In genomic region chr12:75556306-75556899, GRCh38 we compare ENCODE assay signal across 24 cellular contexts. TPM values are rescaled to one million over a fixed set of nuclear protein-coding genes. Genes with fewer than 3 reads are reported as not detected.
A peak's percentile ranks its signal among the peaks of the same experiment; 100 is the strongest.
DNase-seq lines count a peak whose midpoint lies in the region; ATAC-seq and TF ChIP-seq lines count a peak whose summit lies in the region.
"Had no signal": no experiment of that assay in that cellular context is flagged by ENCODE, and none has a peak within 500 bp of the region (broad histone marks: within the 10 kb centered on the region; RNA-seq: fewer than 3 reads in every experiment).

No MANE protein-coding gene starts in this region.

- no peaks in the 10 kb centered on the region for H3K36me3 ChIP-seq in MG63
- no peaks in the 10 kb centered on the region for H3K36me3 ChIP-seq in osteoblast (ENCODE audit: insufficient read depth, low read length)
- no peaks in the 10 kb centered on the region for H3K36me3 ChIP-seq in trophoblast cell (ENCODE audit: control insufficient read depth in 1 of 2, insufficient read depth in 2 of 2, low read length in 2 of 2)
- H3K36me3 ChIP-seq: ascending aorta; BLaER1 treated with 17β-estradiol and CSF1 and Interleukin-3, amounts not matched to agents 10 nM and 100 nM; heart right ventricle; left ventricle myocardium inferior; neutrophil; spleen; upper lobe of right lung had no signal

- H3K79me2 ChIP-seq in osteoblast (ENCODE audit: insufficient read depth, low read length) (no peaks in the 10 kb centered on the region), trophoblast cell (ENCODE audit: control insufficient read depth, insufficient read depth, low read length, poor library complexity) (no peaks in the 10 kb centered on the region)

- no peak overlapping the region for H3K9ac ChIP-seq in trophoblast cell (ENCODE audit: low read length)
- H3K9ac ChIP-seq: BLaER1 treated with 17β-estradiol and CSF1 and Interleukin-3, amounts not matched to agents 10 nM and 100 nM had no signal

- H2AK5ac ChIP-seq in trophoblast cell (ENCODE audit: low read length), result no peak overlapping the region

- no peak overlapping the region for H3K23ac ChIP-seq in trophoblast cell (ENCODE audit: low read length)

- H3K4me2 ChIP-seq in osteoblast (ENCODE audit: insufficient read depth, low read length) (no peak overlapping the region), trophoblast cell (ENCODE audit: low read length) (no peak overlapping the region)

- WGBS in trophoblast cell (ENCODE audit: extremely low coverage, insufficient coverage, insufficient read length), result no CpG with 5 or more reads among the region's 3 CpGs

- H3K4me3 ChIP-seq in MG63 (no peak overlapping the region), choroid plexus epithelial cell (ENCODE audit: low read depth, low read length) (no peak overlapping the region), osteoblast (ENCODE audit: insufficient read depth, low read length) (no peak overlapping the region), trophoblast cell (ENCODE audit: low read depth, low read length) (no peak overlapping the region)
- H3K4me3 ChIP-seq: ascending aorta; BLaER1 treated with 17β-estradiol and CSF1 and Interleukin-3, amounts not matched to agents 10 nM and 100 nM; heart right ventricle; left ventricle myocardium inferior; spleen; upper lobe of right lung had no signal

- no peak overlapping the region for H3K14ac ChIP-seq in trophoblast cell (ENCODE audit: low read length)

- no peaks in the 10 kb centered on the region for H3K9me3 ChIP-seq in MG63
- H3K9me3 ChIP-seq in osteoblast (ENCODE audit: low read depth, low read length), result no peaks in the 10 kb centered on the region
- no peaks in the 10 kb centered on the region for H3K9me3 ChIP-seq in trophoblast cell (ENCODE audit: insufficient read depth, low read depth, low read length)
- H3K9me3 ChIP-seq: ascending aorta; BLaER1 treated with 17β-estradiol and CSF1 and Interleukin-3, amounts not matched to agents 10 nM and 100 nM; heart right ventricle; left ventricle myocardium inferior; neutrophil; spleen; upper lobe of right lung had no signal

- H3K27ac ChIP-seq in osteoblast (ENCODE audit: low read depth, low read length), result no peak overlapping the region
- H3K27ac ChIP-seq in trophoblast cell (ENCODE audit: low read depth, low read length), result no peak overlapping the region
- H3K27ac ChIP-seq: ascending aorta; BLaER1 treated with 17β-estradiol and CSF1 and Interleukin-3, amounts not matched to agents 10 nM and 100 nM; heart right ventricle; left ventricle myocardium inferior; neutrophil; spleen; upper lobe of right lung had no signal

- H3K4me1 ChIP-seq in osteoblast (ENCODE audit: insufficient read depth, low read length) (peaks cover 14% of the 10 kb centered on the region), trophoblast cell (ENCODE audit: control insufficient read depth in 1 of 2, insufficient read depth in 2 of 2, low read length in 2 of 2) (peaks cover 0 to 8% of the 10 kb centered on the region in 2 experiments)
- H3K4me1 ChIP-seq: ascending aorta, spleen had no signal

- no peak overlapping the region for H4K91ac ChIP-seq in trophoblast cell (ENCODE audit: low read depth, low read length)

- H4K20me1 ChIP-seq in osteoblast (ENCODE audit: insufficient read depth, low read length), result no peaks in the 10 kb centered on the region
- H4K20me1 ChIP-seq: BLaER1 treated with 17β-estradiol and CSF1 and Interleukin-3, amounts not matched to agents 10 nM and 100 nM had no signal

- H2BK5ac ChIP-seq in trophoblast cell (ENCODE audit: low read depth, low read length, poor library complexity), result no peak overlapping the region

- no peak overlapping the region for H3K18ac ChIP-seq in trophoblast cell (ENCODE audit: low read length)

- H3K27me3 ChIP-seq in MG63 (no peaks in the 10 kb centered on the region), osteoblast (ENCODE audit: insufficient read depth, low read length) (no peaks in the 10 kb centered on the region), trophoblast cell (ENCODE audit: insufficient read depth, low read length) (no peaks in the 10 kb centered on the region)
- H3K27me3 ChIP-seq: ascending aorta; BLaER1 treated with 17β-estradiol and CSF1 and Interleukin-3, amounts not matched to agents 10 nM and 100 nM; heart right ventricle; neutrophil; upper lobe of right lung had no signal

- no peak overlapping the region for H2BK120ac ChIP-seq in trophoblast cell (ENCODE audit: insufficient read depth, low read length, poor library complexity)

- H3K79me1 ChIP-seq in trophoblast cell (ENCODE audit: low read length), result no peaks in the 10 kb centered on the region

- no peak for ATAC-seq in GM19351 (IDR thresholded peaks at IDR 0.05; ENCODE audit: unreplicated experiment)
- ATAC-seq: heart right ventricle, upper lobe of right lung had no signal

- no peak overlapping the region for H2BK12ac ChIP-seq in trophoblast cell (ENCODE audit: low read length)

- no peak overlapping the region for H4K8ac ChIP-seq in trophoblast cell (ENCODE audit: low read depth, low read length)

- no peak overlapping the region for H4K12ac ChIP-seq in trophoblast cell (ENCODE audit: low read depth, low read length)

- DNase-seq in NCI-H1417 (lab: John Stamatoyannopoulos, UW), result peak in 2 of 3 experiments; percentile 34 to 66
- DNase-seq in NCI-H1417 treated with DMSO at 0.1 percent for 48 hours (lab: John Stamatoyannopoulos, UW), result no peak
- peak; percentile 19 for DNase-seq in MG63
- peak; percentile 70 for DNase-seq in choroid plexus epithelial cell (ENCODE audit: low read depth)
- no peak for DNase-seq in osteoblast (ENCODE audit: insufficient read length, low spot score, missing footprints)
- DNase-seq in 8988T, result no peak
- DNase-seq in trophoblast cell, result no peak
- DNase-seq: activated CD4-positive, alpha-beta memory T cell treated with anti-CD3 and anti-CD28 coated beads, Interleukin-2, amount 10 ng/mL, durations not matched to agents 7 days and 5 days; activated naive CD4-positive, alpha-beta T cell treated with Interleukin-2 at 50 U/mL for 16 hours; activated T-cell treated with anti-CD3 and anti-CD28 coated beads, Interleukin-2, amount 50 U/mL, for 24 hours; effector memory CD4-positive, alpha-beta T cell; heart right ventricle; immature natural killer cell; left ventricle myocardium inferior; MM.1S; NCI-H1694 treated with DMSO at 0.1 percent for 48 hours; NCI-H446; spleen; stimulated activated CD4-positive, alpha-beta T cell treated with anti-CD3 and anti-CD28 coated beads, Interleukin-4, amount 100 ng/mL, for 4 hours; upper lobe of right lung had no signal

- H3K4ac ChIP-seq in trophoblast cell (ENCODE audit: low read depth, low read length), result no peak overlapping the region

- peak overlapping the region; percentile 30 for H2AFZ ChIP-seq in osteoblast (ENCODE audit: low read length)
- no peak overlapping the region for H2AFZ ChIP-seq in trophoblast cell (ENCODE audit: insufficient read depth, low read length, poor library complexity)

- TF ChIP-seq CTCF in choroid plexus epithelial cell (conservative IDR thresholded peaks at IDR 0.05; ENCODE audit: low read depth, low read length), result no peak
- no peak for TF ChIP-seq CTCF in osteoblast (IDR thresholded peaks at IDR 0.05; ENCODE audit: extremely low read depth, low read depth, low read length)

RNA-seq across cellular contexts. Expression of gene KRR1, which starts 45.0 kb away (rescaled TPM):
- total RNA-seq in MG63 (2014; rRNA removed; shearing (Covaris generic); ENCODE audit: low replicate concordance), result 30.3 and 40.2 TPM in 2 replicates
- 37.4 and 45.6 TPM in 2 replicates for total RNA-seq in osteoblast
- polyA plus RNA-seq in trophoblast cell (2013), result 67.1 and 67.4 TPM in 2 replicates

Comparison
In these comparisons a context has a peak if more than half of its experiments do, and no peak if none do; other contexts are left out.
1. DNase-seq: peak in NCI-H1417 (2 of 3), MG63 (single experiment) and choroid plexus epithelial cell (single experiment); none in NCI-H1417 treated with DMSO at 0.1 percent for 48 hours (single experiment), osteoblast (single experiment), 8988T (single experiment) and trophoblast cell (0 of 2).